Comparison of ENCODE assay signal across 1 cellular context in the genomic region with DNA sequence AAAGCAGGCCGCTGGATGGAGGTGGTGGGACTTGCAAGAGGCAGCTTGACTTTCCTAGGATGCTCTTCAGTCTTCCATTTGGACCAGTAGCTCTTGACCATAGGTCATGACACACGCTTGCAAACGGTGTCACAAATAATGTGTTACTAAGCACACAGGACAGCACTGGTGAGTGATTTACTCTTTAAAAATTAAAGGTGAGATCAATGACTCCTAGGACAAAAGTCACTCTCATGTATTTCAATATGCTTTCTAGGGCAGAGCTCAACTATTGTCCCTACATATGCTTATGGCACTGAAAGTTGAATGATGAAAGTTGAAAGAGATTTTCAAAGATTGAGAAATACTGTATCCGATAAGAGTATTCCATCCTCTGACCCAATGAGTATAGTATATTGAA.
TF ChIP-seq lines count a peak whose summit lies in the region.

No MANE protein-coding gene starts in this region.

TF ChIP-seq in HepG2, 621 proteins besides CTCF, POLR2A, EP300 and RAD21 (continued from another document):
- no peak for TF ChIP-seq HMGA1 (CRISPR knock-in tag; conservative IDR thresholded peaks at IDR 0.05)
- TF ChIP-seq, protein P1, sequence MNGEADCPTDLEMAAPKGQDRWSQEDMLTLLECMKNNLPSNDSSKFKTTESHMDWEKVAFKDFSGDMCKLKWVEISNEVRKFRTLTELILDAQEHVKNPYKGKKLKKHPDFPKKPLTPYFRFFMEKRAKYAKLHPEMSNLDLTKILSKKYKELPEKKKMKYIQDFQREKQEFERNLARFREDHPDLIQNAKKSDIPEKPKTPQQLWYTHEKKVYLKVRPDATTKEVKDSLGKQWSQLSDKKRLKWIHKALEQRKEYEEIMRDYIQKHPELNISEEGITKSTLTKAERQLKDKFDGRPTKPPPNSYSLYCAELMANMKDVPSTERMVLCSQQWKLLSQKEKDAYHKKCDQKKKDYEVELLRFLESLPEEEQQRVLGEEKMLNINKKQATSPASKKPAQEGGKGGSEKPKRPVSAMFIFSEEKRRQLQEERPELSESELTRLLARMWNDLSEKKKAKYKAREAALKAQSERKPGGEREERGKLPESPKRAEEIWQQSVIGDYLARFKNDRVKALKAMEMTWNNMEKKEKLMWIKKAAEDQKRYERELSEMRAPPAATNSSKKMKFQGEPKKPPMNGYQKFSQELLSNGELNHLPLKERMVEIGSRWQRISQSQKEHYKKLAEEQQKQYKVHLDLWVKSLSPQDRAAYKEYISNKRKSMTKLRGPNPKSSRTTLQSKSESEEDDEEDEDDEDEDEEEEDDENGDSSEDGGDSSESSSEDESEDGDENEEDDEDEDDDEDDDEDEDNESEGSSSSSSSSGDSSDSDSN (CRISPR knock-in tag; IDR thresholded peaks at IDR 0.05): no peak
